In genomic region chr3:190883973-190884832, GRCh38 we compare ENCODE assay signal across 8 cellular contexts. TPM values are rescaled to one million over a fixed set of nuclear protein-coding genes. Genes with fewer than 3 reads are reported as not detected.
DNase-seq lines count a peak whose midpoint lies in the region; ATAC-seq, FAIRE-seq and TF ChIP-seq lines count a peak whose summit lies in the region.

No MANE protein-coding gene starts in this region.

- peaks cover 3% of the 10 kb centered on the region for H3K4me1 Mint-ChIP-seq in astrocyte (ENCODE audit: low read depth, unreplicated experiment)

- no peaks in the 10 kb centered on the region for H3K27me3 Mint-ChIP-seq in astrocyte (ENCODE audit: low read depth, unreplicated experiment)

- FAIRE-seq in astrocyte (lab: Jason Lieb, UNC): peak; percentile 34

- H3K27me3 ChIP-seq in astrocyte (ENCODE audit: insufficient read depth, low read length): no peaks in the 10 kb centered on the region

- H2AFZ ChIP-seq in astrocyte (ENCODE audit: low read depth, low read length): no peak overlapping the region

- TF ChIP-seq CTCF in astrocyte (IDR thresholded peaks at IDR 0.05; ENCODE audit: insufficient read depth, low read depth, low read length): peak; percentile 98

- no peak overlapping the region for H3K4me3 Mint-ChIP-seq in astrocyte (ENCODE audit: unreplicated experiment)

- H3K4me3 ChIP-seq in astrocyte (ENCODE audit: insufficient read depth, low read depth, low read length): no peak overlapping the region

- peak; percentile 54 for ATAC-seq in GM19438 (IDR thresholded peaks at IDR 0.05; ENCODE audit: low read depth, unreplicated experiment)
- ATAC-seq in HG03469 (IDR thresholded peaks at IDR 0.05; ENCODE audit: unreplicated experiment): peak; percentile 69

- no peaks in the 10 kb centered on the region for H3K9me3 ChIP-seq in astrocyte (ENCODE audit: insufficient read depth, low read depth, low read length)

- no peak overlapping the region for H3K27ac Mint-ChIP-seq in astrocyte (ENCODE audit: unreplicated experiment)

- H3K36me3 ChIP-seq in astrocyte (ENCODE audit: insufficient read depth, low read length): no peaks in the 10 kb centered on the region

- H3K9me3 Mint-ChIP-seq in astrocyte (ENCODE audit: unreplicated experiment): no peaks in the 10 kb centered on the region

- DNase-seq in EL (peak; percentile 67), NCI-H510A treated with DMSO at 0.1 percent for 48 hours (lab: John Stamatoyannopoulos, UW) (peak; percentile 56), astrocyte (ENCODE audit: low read depth) (peak; percentile 27), iPS-NIHi7 (ENCODE audit: extremely low spot score) (peak; percentile 30)
- DNase-seq in stimulated activated CD4-positive, alpha-beta T cell treated with anti-CD3 and anti-CD28 coated beads, Interleukin-4, amount 100 ng/mL, for 1 hour: peak; percentile 7
- no peak for DNase-seq in activated CD8-positive, alpha-beta memory T cell treated with anti-CD3 and anti-CD28 coated beads for 24 hours

- no peak overlapping the region for H3K4me2 ChIP-seq in astrocyte (ENCODE audit: low read length)

- no peaks in the 10 kb centered on the region for H3K36me3 Mint-ChIP-seq in astrocyte (ENCODE audit: low read depth, unreplicated experiment)

- no peaks in the 10 kb centered on the region for H3K4me1 ChIP-seq in astrocyte (ENCODE audit: insufficient read depth, low read length)

- H3K9ac ChIP-seq in astrocyte (ENCODE audit: low read length): no peak overlapping the region

- no peak overlapping the region for H3K27ac ChIP-seq in astrocyte (ENCODE audit: low read depth, low read length)

- H3K79me2 ChIP-seq in astrocyte (ENCODE audit: insufficient read depth, low read length): no peaks in the 10 kb centered on the region

- no peaks in the 10 kb centered on the region for H4K20me1 ChIP-seq in astrocyte (ENCODE audit: insufficient read depth, low read length)

RNA-seq across cellular contexts. Expression of gene GMNC, which starts 21.7 kb away (rescaled TPM):
- 0.62 and 0.75 TPM in 2 replicates for total RNA-seq in astrocyte
